In the genomic region with DNA sequence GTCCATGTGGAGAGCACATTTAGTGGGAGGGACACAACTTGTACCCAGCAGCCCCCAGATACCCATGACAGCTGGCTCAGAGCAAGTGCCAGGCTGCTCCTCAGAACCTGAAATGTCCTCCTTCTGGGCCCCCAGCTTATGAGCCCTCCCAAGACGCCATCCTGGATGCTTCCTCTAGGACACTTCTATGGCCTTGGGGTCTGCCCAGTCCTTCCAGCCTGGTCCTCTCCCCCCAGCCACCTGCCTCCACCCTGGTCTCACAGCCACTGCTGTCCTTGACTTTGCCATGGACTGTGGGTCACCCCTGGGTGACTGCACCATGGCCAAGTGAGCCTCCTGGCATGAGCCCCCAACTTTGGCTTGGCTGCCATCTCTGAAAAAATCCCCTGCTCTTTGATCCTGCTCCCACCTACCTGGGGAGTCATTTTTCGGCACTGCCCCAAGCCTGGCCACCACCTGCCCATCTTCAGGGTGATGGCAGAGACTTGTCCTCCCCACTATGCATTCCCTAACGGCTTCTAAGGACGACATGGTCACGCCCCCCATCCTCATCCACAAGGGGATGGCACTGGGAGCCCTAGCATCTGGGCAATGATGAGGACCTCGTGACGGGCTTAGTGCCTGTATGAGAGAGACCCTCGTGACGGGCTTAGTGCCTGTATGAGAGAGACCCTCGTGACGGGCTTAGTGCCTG, we compare ENCODE assay signal across 17 cellular contexts.
"Had no signal": no experiment of that assay in that cellular context is flagged by ENCODE, and none has a peak within 500 bp of the region (broad histone marks: within the 10 kb centered on the region; RNA-seq: fewer than 3 reads in every experiment).

No MANE protein-coding gene starts in this region.

- ATAC-seq: naive thymus-derived CD8-positive, alpha-beta T cell; stimulated activated naive CD8-positive, alpha-beta T cell treated with anti-CD3 and anti-CD28 coated beads, Interleukin-15, amount 100 ng/mL, for 72 hours had no signal

- H3K4me1 ChIP-seq: adrenal gland, prostate gland, sigmoid colon, testis had no signal

- H3K4me3 Mint-ChIP-seq: activated naive CD4-positive, alpha-beta T cell treated with anti-CD3 and anti-CD28 coated beads, Interleukin-2, amount 10 ng/mL, durations not matched to agents 7 days and 5 days; mesothelial cell of epicardium; naive thymus-derived CD8-positive, alpha-beta T cell; stimulated activated naive CD8-positive, alpha-beta T cell treated with anti-CD3 and anti-CD28 coated beads, Interleukin-15, amount 100 ng/mL, for 72 hours had no signal

- H3K27me3 ChIP-seq: adrenal gland, neutrophil, sigmoid colon, testis had no signal

- H3K36me3 Mint-ChIP-seq: naive thymus-derived CD8-positive, alpha-beta T cell had no signal

- H3K27ac ChIP-seq: adrenal gland, neutrophil, prostate gland, sigmoid colon, testis had no signal

- DNase-seq: activated CD4-positive, alpha-beta T cell treated with anti-CD3 and anti-CD28 coated beads, Interleukin-2, amount 50 U/mL, for 4 hours; activated CD8-positive, alpha-beta memory T cell treated with anti-CD3 and anti-CD28 coated beads, Interleukin-2, amount 50 U/mL, for 48 hours; activated naive CD4-positive, alpha-beta T cell treated with anti-CD3 and anti-CD28 coated beads, Interleukin-2, amount 10 ng/mL, durations not matched to agents 7 days and 5 days; central memory CD4-positive, alpha-beta T cell; dermis blood vessel endothelial cell; hypothalamus; kidney glomerular epithelial cell; sigmoid colon; stimulated activated CD4-positive, alpha-beta T cell treated with anti-CD3 and anti-CD28 coated beads, Interleukin-2, amount 100 ng/mL, for 48 hours; stimulated activated CD8-positive, alpha-beta memory T cell treated with anti-CD3 and anti-CD28 coated beads, Interleukin-4, amount 100 ng/mL, for 48 hours; stimulated activated naive CD8-positive, alpha-beta T cell treated with anti-CD3 and anti-CD28 coated beads, Interleukin-15, amount 100 ng/mL, for 72 hours had no signal

- H3K27ac Mint-ChIP-seq: activated naive CD4-positive, alpha-beta T cell treated with anti-CD3 and anti-CD28 coated beads, Interleukin-2, amount 10 ng/mL, durations not matched to agents 7 days and 5 days; mesothelial cell of epicardium; stimulated activated naive CD8-positive, alpha-beta T cell treated with anti-CD3 and anti-CD28 coated beads, Interleukin-15, amount 100 ng/mL, for 72 hours had no signal

- H3K4me3 ChIP-seq: adrenal gland, prostate gland, sigmoid colon, testis had no signal

- H3K4me1 Mint-ChIP-seq: mesothelial cell of epicardium had no signal

- H3K9me3 Mint-ChIP-seq: activated naive CD4-positive, alpha-beta T cell treated with anti-CD3 and anti-CD28 coated beads, Interleukin-2, amount 10 ng/mL, durations not matched to agents 7 days and 5 days; naive thymus-derived CD8-positive, alpha-beta T cell; stimulated activated naive CD8-positive, alpha-beta T cell treated with anti-CD3 and anti-CD28 coated beads, Interleukin-15, amount 100 ng/mL, for 72 hours had no signal

- H3K27me3 Mint-ChIP-seq: naive thymus-derived CD8-positive, alpha-beta T cell; stimulated activated naive CD8-positive, alpha-beta T cell treated with anti-CD3 and anti-CD28 coated beads, Interleukin-15, amount 100 ng/mL, for 72 hours had no signal

- H3K36me3 ChIP-seq: adrenal gland, neutrophil, prostate gland, sigmoid colon had no signal

- H3K9me3 ChIP-seq: adrenal gland, neutrophil, prostate gland, sigmoid colon, testis had no signal
